In the genomic region with DNA sequence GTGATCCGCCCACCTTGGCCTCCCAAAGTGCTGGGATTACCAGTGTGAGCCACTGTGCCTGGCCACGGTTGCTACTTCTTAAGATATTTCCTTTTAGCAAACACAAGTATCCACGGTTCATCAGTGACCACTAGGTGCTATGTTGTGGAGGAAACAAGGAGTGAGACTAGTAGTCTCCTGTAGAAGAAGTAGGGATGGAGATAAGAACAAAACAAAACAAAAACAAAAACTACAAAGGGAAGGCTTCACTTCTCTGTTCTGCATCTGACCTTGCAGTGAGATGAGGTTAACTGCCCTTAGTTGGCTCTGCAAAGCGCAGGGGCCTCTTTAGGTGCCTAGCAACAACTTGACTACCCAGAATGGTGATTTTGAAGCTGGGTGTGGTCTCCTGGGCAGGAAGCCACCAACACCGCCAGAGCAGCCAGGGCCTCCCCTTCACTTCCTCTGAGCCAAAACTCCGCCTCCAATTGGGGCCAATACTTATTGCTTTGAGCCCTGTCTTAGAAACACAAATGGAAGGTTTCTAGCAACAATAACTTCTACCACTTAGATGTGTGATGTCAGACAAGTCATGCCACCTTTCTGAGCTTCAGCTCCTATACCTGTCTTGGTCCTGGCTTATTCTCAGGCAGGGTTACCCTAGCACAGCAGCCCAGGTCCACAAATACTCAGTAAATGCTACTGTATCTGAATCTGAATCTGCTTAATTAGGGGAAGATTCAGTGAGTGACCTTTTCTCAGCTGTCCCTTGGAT, we compare ENCODE assay signal across 1 cellular context.
TF ChIP-seq lines count a peak whose summit lies in the region.

No MANE protein-coding gene starts in this region.

TF ChIP-seq in GM23338, 12 proteins besides CTCF, POLR2A, EP300 and RAD21 (continued from another document):
- TF ChIP-seq, protein P1, sequence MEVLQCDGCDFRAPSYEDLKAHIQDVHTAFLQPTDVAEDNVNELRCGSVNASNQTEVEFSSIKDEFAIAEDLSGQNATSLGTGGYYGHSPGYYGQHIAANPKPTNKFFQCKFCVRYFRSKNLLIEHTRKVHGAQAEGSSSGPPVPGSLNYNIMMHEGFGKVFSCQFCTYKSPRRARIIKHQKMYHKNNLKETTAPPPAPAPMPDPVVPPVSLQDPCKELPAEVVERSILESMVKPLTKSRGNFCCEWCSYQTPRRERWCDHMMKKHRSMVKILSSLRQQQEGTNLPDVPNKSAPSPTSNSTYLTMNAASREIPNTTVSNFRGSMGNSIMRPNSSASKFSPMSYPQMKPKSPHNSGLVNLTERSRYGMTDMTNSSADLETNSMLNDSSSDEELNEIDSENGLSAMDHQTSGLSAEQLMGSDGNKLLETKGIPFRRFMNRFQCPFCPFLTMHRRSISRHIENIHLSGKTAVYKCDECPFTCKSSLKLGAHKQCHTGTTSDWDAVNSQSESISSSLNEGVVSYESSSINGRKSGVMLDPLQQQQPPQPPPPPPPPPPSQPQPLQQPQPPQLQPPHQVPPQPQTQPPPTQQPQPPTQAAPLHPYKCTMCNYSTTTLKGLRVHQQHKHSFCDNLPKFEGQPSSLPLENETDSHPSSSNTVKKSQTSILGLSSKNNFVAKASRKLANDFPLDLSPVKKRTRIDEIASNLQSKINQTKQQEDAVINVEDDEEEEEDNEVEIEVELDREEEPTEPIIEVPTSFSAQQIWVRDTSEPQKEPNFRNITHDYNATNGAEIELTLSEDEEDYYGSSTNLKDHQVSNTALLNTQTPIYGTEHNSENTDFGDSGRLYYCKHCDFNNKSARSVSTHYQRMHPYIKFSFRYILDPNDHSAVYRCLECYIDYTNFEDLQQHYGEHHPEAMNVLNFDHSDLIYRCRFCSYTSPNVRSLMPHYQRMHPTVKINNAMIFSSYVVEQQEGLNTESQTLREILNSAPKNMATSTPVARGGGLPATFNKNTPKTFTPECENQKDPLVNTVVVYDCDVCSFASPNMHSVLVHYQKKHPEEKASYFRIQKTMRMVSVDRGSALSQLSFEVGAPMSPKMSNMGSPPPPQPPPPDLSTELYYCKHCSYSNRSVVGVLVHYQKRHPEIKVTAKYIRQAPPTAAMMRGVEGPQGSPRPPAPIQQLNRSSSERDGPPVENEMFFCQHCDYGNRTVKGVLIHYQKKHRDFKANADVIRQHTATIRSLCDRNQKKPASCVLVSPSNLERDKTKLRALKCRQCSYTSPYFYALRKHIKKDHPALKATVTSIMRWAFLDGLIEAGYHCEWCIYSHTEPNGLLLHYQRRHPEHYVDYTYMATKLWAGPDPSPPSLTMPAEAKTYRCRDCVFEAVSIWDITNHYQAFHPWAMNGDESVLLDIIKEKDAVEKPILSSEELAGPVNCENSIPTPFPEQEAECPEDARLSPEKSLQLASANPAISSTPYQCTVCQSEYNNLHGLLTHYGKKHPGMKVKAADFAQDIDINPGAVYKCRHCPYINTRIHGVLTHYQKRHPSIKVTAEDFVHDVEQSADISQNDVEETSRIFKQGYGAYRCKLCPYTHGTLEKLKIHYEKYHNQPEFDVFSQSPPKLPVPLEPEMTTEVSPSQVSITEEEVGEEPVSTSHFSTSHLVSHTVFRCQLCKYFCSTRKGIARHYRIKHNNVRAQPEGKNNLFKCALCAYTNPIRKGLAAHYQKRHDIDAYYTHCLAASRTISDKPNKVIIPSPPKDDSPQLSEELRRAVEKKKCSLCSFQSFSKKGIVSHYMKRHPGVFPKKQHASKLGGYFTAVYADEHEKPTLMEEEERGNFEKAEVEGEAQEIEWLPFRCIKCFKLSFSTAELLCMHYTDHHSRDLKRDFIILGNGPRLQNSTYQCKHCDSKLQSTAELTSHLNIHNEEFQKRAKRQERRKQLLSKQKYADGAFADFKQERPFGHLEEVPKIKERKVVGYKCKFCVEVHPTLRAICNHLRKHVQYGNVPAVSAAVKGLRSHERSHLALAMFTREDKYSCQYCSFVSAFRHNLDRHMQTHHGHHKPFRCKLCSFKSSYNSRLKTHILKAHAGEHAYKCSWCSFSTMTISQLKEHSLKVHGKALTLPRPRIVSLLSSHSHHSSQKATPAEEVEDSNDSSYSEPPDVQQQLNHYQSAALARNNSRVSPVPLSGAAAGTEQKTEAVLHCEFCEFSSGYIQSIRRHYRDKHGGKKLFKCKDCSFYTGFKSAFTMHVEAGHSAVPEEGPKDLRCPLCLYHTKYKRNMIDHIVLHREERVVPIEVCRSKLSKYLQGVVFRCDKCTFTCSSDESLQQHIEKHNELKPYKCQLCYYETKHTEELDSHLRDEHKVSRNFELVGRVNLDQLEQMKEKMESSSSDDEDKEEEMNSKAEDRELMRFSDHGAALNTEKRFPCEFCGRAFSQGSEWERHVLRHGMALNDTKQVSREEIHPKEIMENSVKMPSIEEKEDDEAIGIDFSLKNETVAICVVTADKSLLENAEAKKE (CRISPR knock-in tag; IDR thresholded peaks at IDR 0.05), result 0 out of 2 replicates have a peak, but pooled peaks have one; percentile 41
- TF ChIP-seq ZNF114 (CRISPR knock-in tag; IDR thresholded peaks at IDR 0.05) (no peak), STAT1 (IDR thresholded peaks at IDR 0.05; ENCODE audit: unreplicated experiment) (no peak), POLR2AphosphoS5 (IDR thresholded peaks at IDR 0.05; ENCODE audit: low read depth) (no peak)
TF ChIP-seq in GM23338: peak in this region for 1.
